ENCODE assay signal across 1 cellular context in genomic region chr1:207076181-207076949, GRCh38.
TF ChIP-seq lines count a peak whose summit lies in the region.

No MANE protein-coding gene starts in this region.

TF ChIP-seq in GM23338, 12 proteins besides CTCF, POLR2A, EP300 and RAD21 (continued from another document):
- no peak for TF ChIP-seq ETS1 (IDR thresholded peaks at IDR 0.05)
- TF ChIP-seq NANOG (IDR thresholded peaks at IDR 0.05; ENCODE audit: borderline replicate concordance): no peak
- TF ChIP-seq ZNF462 (CRISPR knock-in tag; IDR thresholded peaks at IDR 0.05): no peak
- no peak for TF ChIP-seq STAT1 (IDR thresholded peaks at IDR 0.05; ENCODE audit: unreplicated experiment)
- TF ChIP-seq CREB1 (CRISPR knock-in tag; IDR thresholded peaks at IDR 0.05; ENCODE audit: low read depth): no peak
- no peak for TF ChIP-seq EZH2 (IDR thresholded peaks at IDR 0.05; ENCODE audit: low read depth, unreplicated experiment)
- no peak for TF ChIP-seq EZH2phosphoT487 (IDR thresholded peaks at IDR 0.05; ENCODE audit: unreplicated experiment)
- no peak for TF ChIP-seq ZNF114 (CRISPR knock-in tag; IDR thresholded peaks at IDR 0.05)
